In genomic region chr1:199173356-199173755, GRCh38 we compare ENCODE assay signal across 8 cellular contexts.
DNase-seq lines count a peak whose midpoint lies in the region; ATAC-seq and FAIRE-seq lines count a peak whose summit lies in the region.

No MANE protein-coding gene starts in this region.

- H3K4me1 ChIP-seq in adipocyte (ENCODE audit: control insufficient read depth, insufficient read depth, low read length): no peaks in the 10 kb centered on the region

- no peaks in the 10 kb centered on the region for H3K27me3 ChIP-seq in adipocyte (replicated peaks; ENCODE audit: control insufficient read depth, insufficient read depth, low read length)

- no peak overlapping the region for H3K9ac ChIP-seq in adipocyte (ENCODE audit: low read length)

- DNase-seq in CMK (ENCODE audit: low read depth): peak; percentile 33
- DNase-seq in adipocyte (ENCODE audit: low read depth): peak; percentile 43
- no peak for DNase-seq in HuH-7 (ENCODE audit: low spot score)
- no peak for DNase-seq in NCI-H446 treated with DMSO at 0.1 percent for 48 hours (lab: John Stamatoyannopoulos, UW)
- no peak for DNase-seq in ureter (ENCODE audit: low spot score)
- no peak for DNase-seq in urothelium cell line (ENCODE audit: low spot score)

- H3K4me3 ChIP-seq in adipocyte (ENCODE audit: low read length): no peak overlapping the region

- FAIRE-seq in urothelium cell line (lab: Jason Lieb, UNC): no peak

- H3K9me3 ChIP-seq in adipocyte (ENCODE audit: control insufficient read depth, low read length): no peaks in the 10 kb centered on the region

- H3K36me3 ChIP-seq in adipocyte (ENCODE audit: control insufficient read depth, insufficient read depth, low read length, severe bottlenecking): no peaks in the 10 kb centered on the region

- ATAC-seq in GM19455 (IDR thresholded peaks at IDR 0.05; ENCODE audit: unreplicated experiment): peak; percentile 96
- peak; percentile 96 for ATAC-seq in HG03442 (IDR thresholded peaks at IDR 0.05; ENCODE audit: unreplicated experiment)

Comparison
In these comparisons a context has a peak if more than half of its experiments do, and no peak if none do; other contexts are left out.
1. DNase-seq: peak in CMK (single experiment) and adipocyte (single experiment); none in HuH-7 (single experiment), NCI-H446 treated with DMSO at 0.1 percent for 48 hours (single experiment), ureter (single experiment) and urothelium cell line (single experiment).